ENCODE assay signal across 9 cellular contexts in the genomic region with DNA sequence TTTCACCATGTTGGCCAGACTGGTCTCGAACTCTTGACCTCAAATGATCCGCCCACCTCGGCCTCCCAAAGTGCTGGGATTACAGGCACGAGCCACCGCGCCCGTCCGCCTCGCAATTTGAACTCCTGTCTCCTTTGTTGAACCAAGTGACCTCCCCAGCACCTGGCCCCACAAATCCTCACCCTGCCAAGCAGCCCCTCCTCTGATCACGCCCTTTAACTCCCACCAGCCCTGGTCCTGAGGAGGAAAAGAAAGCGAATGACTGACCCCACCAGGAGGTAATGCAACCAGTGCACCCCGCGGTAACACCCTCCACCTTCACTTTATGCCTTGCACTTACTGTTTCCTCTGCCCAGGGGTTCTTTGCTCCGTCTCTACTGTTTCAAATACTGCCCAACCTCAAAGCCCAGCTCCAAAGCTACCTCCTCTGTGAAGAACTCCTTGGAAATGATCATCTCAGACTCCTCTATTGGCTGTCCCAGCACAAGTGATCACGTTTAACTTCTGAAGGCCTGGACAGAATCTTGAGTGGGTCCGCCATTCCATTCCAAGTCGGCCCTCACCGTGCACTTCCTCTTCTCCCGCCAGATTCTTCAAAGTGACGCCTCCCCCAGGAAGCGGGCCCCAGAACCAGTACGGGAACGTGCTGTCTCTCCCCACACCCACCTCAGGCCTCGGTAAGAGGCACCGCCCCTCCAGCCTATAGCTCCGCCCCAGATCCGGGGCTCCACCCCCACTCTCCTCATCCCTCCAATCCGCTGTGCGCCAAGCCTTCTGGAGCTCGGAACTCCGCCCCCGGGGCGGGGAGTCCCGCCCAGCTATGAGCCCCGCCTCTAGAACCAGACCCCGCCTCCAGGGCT. TPM values are rescaled to one million over a fixed set of nuclear protein-coding genes. Genes with fewer than 3 reads are reported as not detected.
DNase-seq lines count a peak whose midpoint lies in the region; ATAC-seq, FAIRE-seq and TF ChIP-seq lines count a peak whose summit lies in the region.
"Had no signal": no experiment of that assay in that cellular context is flagged by ENCODE, and none has a peak within 500 bp of the region (broad histone marks: within the 10 kb centered on the region; RNA-seq: fewer than 3 reads in every experiment).

No MANE protein-coding gene starts in this region.

- intact Hi-C loops in pancreas (cut with DNase I): no loop called here

- no peaks in the 10 kb centered on the region for H3K9me3 ChIP-seq in gastroesophageal sphincter
- no peaks in the 10 kb centered on the region for H3K9me3 ChIP-seq in pancreas
- no peaks in the 10 kb centered on the region for H3K9me3 ChIP-seq in thoracic aorta

- no peak overlapping the region for H3K27ac ChIP-seq in gastroesophageal sphincter
- no peak overlapping the region for H3K27ac ChIP-seq in pancreas
- no peak overlapping the region for H3K27ac ChIP-seq in thoracic aorta

- H3K4me3 ChIP-seq in gastroesophageal sphincter: peak overlapping the region in 1 of 2 donors; percentile 33
- H3K4me3 ChIP-seq in pancreas: peak overlapping the region in 2 of 4 donors; percentile 14 to 29
- peak overlapping the region; percentile 48 for H3K4me3 ChIP-seq in thoracic aorta

- ATAC-seq in GM18519 (IDR thresholded peaks at IDR 0.05; ENCODE audit: low FRiP score, unreplicated experiment): peak; percentile 74
- ATAC-seq in HG03097 (IDR thresholded peaks at IDR 0.05; ENCODE audit: low FRiP score, unreplicated experiment): peak; percentile 55
- peak; percentile 93 for ATAC-seq in gastroesophageal sphincter
- ATAC-seq in pancreas: peak; percentile 95 to 99 (median 98)
- ATAC-seq in thoracic aorta (ENCODE audit: insufficient number of reproducible peaks, low FRiP score, low read depth): no peak

- TF ChIP-seq POLR2A in gastroesophageal sphincter (IDR thresholded peaks at IDR 0.05): no peak

- no peaks in the 10 kb centered on the region for H3K36me3 ChIP-seq in gastroesophageal sphincter
- no peaks in the 10 kb centered on the region for H3K36me3 ChIP-seq in pancreas
- no peaks in the 10 kb centered on the region for H3K36me3 ChIP-seq in thoracic aorta

- FAIRE-seq in pancreas (lab: Jason Lieb, UNC): no peak
- FAIRE-seq: islet of Langerhans had no signal

- DNase-seq in SHP77 (lab: John Stamatoyannopoulos, UW): peak; percentile 62 to 72
- peak; percentile 72 for DNase-seq in activated effector memory CD4-positive, alpha-beta T cell treated with Interleukin-2 at 50 U/mL for 16 hours
- peak; percentile 69 to 92 (median 84) for DNase-seq in pancreas
- peak; percentile 40 for DNase-seq in thoracic aorta (ENCODE audit: low spot score)
- DNase-seq in AML-193 (lab: John Stamatoyannopoulos, UW): no peak

- no peak for TF ChIP-seq EP300 in gastroesophageal sphincter (IDR thresholded peaks at IDR 0.05)

- peaks cover 0 to 12% (median 0%) of the 10 kb centered on the region in 3 donors for H3K4me1 ChIP-seq in gastroesophageal sphincter
- H3K4me1 ChIP-seq in pancreas: no peaks in the 10 kb centered on the region
- H3K4me1 ChIP-seq in thoracic aorta (ENCODE audit: control insufficient read depth in 1 of 2, low read depth in 2 of 2): no peaks in the 10 kb centered on the region

- H3K27me3 ChIP-seq in gastroesophageal sphincter: peaks cover 28% of the 10 kb centered on the region
- no peaks in the 10 kb centered on the region for H3K27me3 ChIP-seq in pancreas
- H3K27me3 ChIP-seq in thoracic aorta (replicated peaks; ENCODE audit: insufficient read depth): no peaks in the 10 kb centered on the region

- 43% methylated on average over 15 of the region's 36 CpGs; no CpG with 5 or more reads in 1 of the 2 donors for WGBS in gastroesophageal sphincter (ENCODE audit: low coverage in 1 of 2), 2 donors
- 28 to 30% methylated on average over 36 of the region's 36 CpGs for WGBS in pancreas, 2 donors

- TF ChIP-seq CTCF in gastroesophageal sphincter (IDR thresholded peaks at IDR 0.05): no peak
- no peak for TF ChIP-seq CTCF in pancreas (IDR thresholded peaks at IDR 0.05)
- no peak for TF ChIP-seq CTCF in thoracic aorta (IDR thresholded peaks at IDR 0.05)

RNA-seq across cellular contexts. Expression of a gene that starts 4.4 kb away (rescaled TPM):
- total RNA-seq in gastroesophageal sphincter: not detected
- total RNA-seq in pancreas: under 1 TPM in 3 of 6 donors, not detected in 3; 0.09 to 0.15 (median 0.09) TPM
- polyA plus RNA-seq in pancreas: under 1 TPM in 1 of 2 donors, not detected in 1; 0.08 TPM
- not detected for total RNA-seq in thoracic aorta

RNA-seq across cellular contexts. Expression of a gene that starts 11.1 kb away (rescaled TPM):
- total RNA-seq in gastroesophageal sphincter (10 to 100 TPM; 18.9 to 30.2 (median 24.9) TPM), pancreas (10 to 100 TPM; 11.5 to 16.9 (median 13.7) TPM), thoracic aorta (10 to 100 TPM; 18.3 to 62.0 TPM)
- 10 to 100 TPM; 34.0 to 66.1 TPM for polyA plus RNA-seq in pancreas

RNA-seq across cellular contexts. Expression of a gene that starts 14.6 kb away (rescaled TPM):
- total RNA-seq in gastroesophageal sphincter (10 to 100 TPM; 13.9 to 28.0 (median 22.8) TPM), pancreas (10 to 100 TPM in 4 of 6 donors, 1 to 10 TPM in 2; 9.2 to 19.3 (median 11.8) TPM), thoracic aorta (10 to 100 TPM; 38.4 to 45.5 TPM)
- polyA plus RNA-seq in pancreas: 10 to 100 TPM; 20.6 to 22.0 TPM

RNA-seq across cellular contexts. Expression of a gene that starts 38.4 kb away (rescaled TPM):
- total RNA-seq in gastroesophageal sphincter: 10 to 100 TPM; 17.6 to 25.6 (median 20.2) TPM
- total RNA-seq in pancreas: 10 to 100 TPM; 12.6 to 20.4 (median 14.4) TPM
- polyA plus RNA-seq in pancreas: 10 to 100 TPM; 51.2 to 57.6 TPM
- total RNA-seq in thoracic aorta: 10 to 100 TPM; 21.9 to 36.6 TPM

RNA-seq across cellular contexts. Expression of a gene that starts 48.7 kb away (rescaled TPM):
- total RNA-seq in gastroesophageal sphincter (10 to 100 TPM in 1 of 4 donors, 1 to 10 TPM in 3; 2.3 to 12.3 (median 5.4) TPM), pancreas (1 to 10 TPM; 1.9 to 3.4 (median 2.2) TPM), thoracic aorta (10 to 100 TPM; 15.3 to 28.6 TPM)
- 10 to 100 TPM; 25.3 to 26.0 TPM for polyA plus RNA-seq in pancreas

Comparison
In these comparisons a context has a peak if more than half of its experiments do, and no peak if none do; other contexts are left out.
1. DNase-seq: peak in SHP77 (2 of 2), activated effector memory CD4-positive, alpha-beta T cell treated with Interleukin-2 at 50 U/mL for 16 hours (single experiment), pancreas (6 of 6) and thoracic aorta (single experiment); none in AML-193 (0 of 2).